In genomic region chr9:111897831-111898144, GRCh38 we compare ENCODE assay signal across 8 cellular contexts. TPM values are rescaled to one million over a fixed set of nuclear protein-coding genes. Genes with fewer than 3 reads are reported as not detected.
A peak's percentile ranks its signal among the peaks of the same experiment; 100 is the strongest.
DNase-seq lines count a peak whose midpoint lies in the region; ATAC-seq and TF ChIP-seq lines count a peak whose summit lies in the region.

No MANE protein-coding gene starts in this region.

- H3K4me1 ChIP-seq in right lobe of liver, result peaks cover 0 to 51% (median 20%) of the 10 kb centered on the region in 4 donors

- peak overlapping the region; percentile 74 to 88 (median 75) for H3K4me3 ChIP-seq in right lobe of liver

- TF ChIP-seq POLR2A in right lobe of liver (IDR thresholded peaks at IDR 0.05), result no peak

- H3K27me3 ChIP-seq in right lobe of liver, result no peaks in the 10 kb centered on the region

- intact Hi-C loops in right lobe of liver (cut with DNase I), result no loop called here

- H3K36me3 ChIP-seq in right lobe of liver, result no peaks in the 10 kb centered on the region

- 3% methylated on average over 7 of the region's 7 CpGs for WGBS in right lobe of liver (ENCODE audit: insufficient coverage, low coverage, low lambda C conversion rate, missing lambda C conversion rate)

- DNase-seq in Ammon's horn (ENCODE audit: low spot score) (peak; percentile 18), amniotic epithelial cell (ENCODE audit: low read depth) (peak; percentile 19), right lobe of liver (no peak), NCI-H2196 (lab: John Stamatoyannopoulos, UW; ENCODE audit: unreplicated experiment) (no peak), 8988T (no peak)
- no peak for DNase-seq in stimulated activated naive CD4-positive, alpha-beta T cell treated with Interleukin-2 at 50 U/mL for 16 hours (lab: John Stamatoyannopoulos, UW)

- H3K27ac ChIP-seq in right lobe of liver, result peak overlapping the region; percentile 76 to 99 (median 87)

- no peaks in the 10 kb centered on the region for H3K9me3 ChIP-seq in right lobe of liver

- ATAC-seq in GM19025 (IDR thresholded peaks at IDR 0.05; ENCODE audit: low read depth, unreplicated experiment), result peak; percentile 30
- peak; percentile 50 for ATAC-seq in HG03378 (IDR thresholded peaks at IDR 0.05; ENCODE audit: unreplicated experiment)
- no peak for ATAC-seq in right lobe of liver

- TF ChIP-seq CTCF in right lobe of liver (IDR thresholded peaks at IDR 0.05), result no peak

RNA-seq across cellular contexts. Expression of gene UGCG, which starts 1.2 kb away (rescaled TPM):
- total RNA-seq in right lobe of liver, result 10 to 100 TPM in 5 of 6 experiments, 1 to 10 TPM in 1; 7.9 to 37.2 (median 17.1) TPM

Comparison
In these comparisons a context has a peak if more than half of its experiments do, and no peak if none do; other contexts are left out.
1. DNase-seq: peak in Ammon's horn (single experiment) and amniotic epithelial cell (single experiment); none in right lobe of liver (0 of 3), NCI-H2196 (single experiment), 8988T (single experiment) and stimulated activated naive CD4-positive, alpha-beta T cell treated with Interleukin-2 at 50 U/mL for 16 hours (single experiment).
2. ATAC-seq: peak in GM19025 (single experiment) and HG03378 (single experiment); none in right lobe of liver (0 of 4).